11 cellular contexts compared by ENCODE assay signal in genomic region chr4:5539584-5539983, GRCh38.
"Had no signal": no experiment of that assay in that cellular context is flagged by ENCODE, and none has a peak within 500 bp of the region (broad histone marks: within the 10 kb centered on the region; RNA-seq: fewer than 3 reads in every experiment).

No MANE protein-coding gene starts in this region.

- H3K27ac ChIP-seq: GM23248 had no signal

- H3K4me3 ChIP-seq: GM23248, GM23338, HAP-1 had no signal

- ATAC-seq: GM23338, HCT116 had no signal

- H3K36me3 ChIP-seq: HAP-1 had no signal

- H3K4me1 ChIP-seq: HAP-1 had no signal

- H3K4me2 ChIP-seq: GM23338 had no signal

- H2AFZ ChIP-seq: GM23248, GM23338 had no signal

- H3K9ac ChIP-seq: GM23248 had no signal

- H3K9me3 ChIP-seq: HAP-1 had no signal

- FAIRE-seq: H1, H54 had no signal

- DNase-seq: GM23248, GOT3, H7, H9, HCEC 1CT, HFFc6 had no signal
